1 cellular context compared by ENCODE assay signal in genomic region chr5:66710557-66710956, GRCh38.
TF ChIP-seq lines count a peak whose summit lies in the region.

No MANE protein-coding gene starts in this region.

TF ChIP-seq in GM23338, 12 proteins besides CTCF, POLR2A, EP300 and RAD21 (continued from another document):
- TF ChIP-seq, protein P1, sequence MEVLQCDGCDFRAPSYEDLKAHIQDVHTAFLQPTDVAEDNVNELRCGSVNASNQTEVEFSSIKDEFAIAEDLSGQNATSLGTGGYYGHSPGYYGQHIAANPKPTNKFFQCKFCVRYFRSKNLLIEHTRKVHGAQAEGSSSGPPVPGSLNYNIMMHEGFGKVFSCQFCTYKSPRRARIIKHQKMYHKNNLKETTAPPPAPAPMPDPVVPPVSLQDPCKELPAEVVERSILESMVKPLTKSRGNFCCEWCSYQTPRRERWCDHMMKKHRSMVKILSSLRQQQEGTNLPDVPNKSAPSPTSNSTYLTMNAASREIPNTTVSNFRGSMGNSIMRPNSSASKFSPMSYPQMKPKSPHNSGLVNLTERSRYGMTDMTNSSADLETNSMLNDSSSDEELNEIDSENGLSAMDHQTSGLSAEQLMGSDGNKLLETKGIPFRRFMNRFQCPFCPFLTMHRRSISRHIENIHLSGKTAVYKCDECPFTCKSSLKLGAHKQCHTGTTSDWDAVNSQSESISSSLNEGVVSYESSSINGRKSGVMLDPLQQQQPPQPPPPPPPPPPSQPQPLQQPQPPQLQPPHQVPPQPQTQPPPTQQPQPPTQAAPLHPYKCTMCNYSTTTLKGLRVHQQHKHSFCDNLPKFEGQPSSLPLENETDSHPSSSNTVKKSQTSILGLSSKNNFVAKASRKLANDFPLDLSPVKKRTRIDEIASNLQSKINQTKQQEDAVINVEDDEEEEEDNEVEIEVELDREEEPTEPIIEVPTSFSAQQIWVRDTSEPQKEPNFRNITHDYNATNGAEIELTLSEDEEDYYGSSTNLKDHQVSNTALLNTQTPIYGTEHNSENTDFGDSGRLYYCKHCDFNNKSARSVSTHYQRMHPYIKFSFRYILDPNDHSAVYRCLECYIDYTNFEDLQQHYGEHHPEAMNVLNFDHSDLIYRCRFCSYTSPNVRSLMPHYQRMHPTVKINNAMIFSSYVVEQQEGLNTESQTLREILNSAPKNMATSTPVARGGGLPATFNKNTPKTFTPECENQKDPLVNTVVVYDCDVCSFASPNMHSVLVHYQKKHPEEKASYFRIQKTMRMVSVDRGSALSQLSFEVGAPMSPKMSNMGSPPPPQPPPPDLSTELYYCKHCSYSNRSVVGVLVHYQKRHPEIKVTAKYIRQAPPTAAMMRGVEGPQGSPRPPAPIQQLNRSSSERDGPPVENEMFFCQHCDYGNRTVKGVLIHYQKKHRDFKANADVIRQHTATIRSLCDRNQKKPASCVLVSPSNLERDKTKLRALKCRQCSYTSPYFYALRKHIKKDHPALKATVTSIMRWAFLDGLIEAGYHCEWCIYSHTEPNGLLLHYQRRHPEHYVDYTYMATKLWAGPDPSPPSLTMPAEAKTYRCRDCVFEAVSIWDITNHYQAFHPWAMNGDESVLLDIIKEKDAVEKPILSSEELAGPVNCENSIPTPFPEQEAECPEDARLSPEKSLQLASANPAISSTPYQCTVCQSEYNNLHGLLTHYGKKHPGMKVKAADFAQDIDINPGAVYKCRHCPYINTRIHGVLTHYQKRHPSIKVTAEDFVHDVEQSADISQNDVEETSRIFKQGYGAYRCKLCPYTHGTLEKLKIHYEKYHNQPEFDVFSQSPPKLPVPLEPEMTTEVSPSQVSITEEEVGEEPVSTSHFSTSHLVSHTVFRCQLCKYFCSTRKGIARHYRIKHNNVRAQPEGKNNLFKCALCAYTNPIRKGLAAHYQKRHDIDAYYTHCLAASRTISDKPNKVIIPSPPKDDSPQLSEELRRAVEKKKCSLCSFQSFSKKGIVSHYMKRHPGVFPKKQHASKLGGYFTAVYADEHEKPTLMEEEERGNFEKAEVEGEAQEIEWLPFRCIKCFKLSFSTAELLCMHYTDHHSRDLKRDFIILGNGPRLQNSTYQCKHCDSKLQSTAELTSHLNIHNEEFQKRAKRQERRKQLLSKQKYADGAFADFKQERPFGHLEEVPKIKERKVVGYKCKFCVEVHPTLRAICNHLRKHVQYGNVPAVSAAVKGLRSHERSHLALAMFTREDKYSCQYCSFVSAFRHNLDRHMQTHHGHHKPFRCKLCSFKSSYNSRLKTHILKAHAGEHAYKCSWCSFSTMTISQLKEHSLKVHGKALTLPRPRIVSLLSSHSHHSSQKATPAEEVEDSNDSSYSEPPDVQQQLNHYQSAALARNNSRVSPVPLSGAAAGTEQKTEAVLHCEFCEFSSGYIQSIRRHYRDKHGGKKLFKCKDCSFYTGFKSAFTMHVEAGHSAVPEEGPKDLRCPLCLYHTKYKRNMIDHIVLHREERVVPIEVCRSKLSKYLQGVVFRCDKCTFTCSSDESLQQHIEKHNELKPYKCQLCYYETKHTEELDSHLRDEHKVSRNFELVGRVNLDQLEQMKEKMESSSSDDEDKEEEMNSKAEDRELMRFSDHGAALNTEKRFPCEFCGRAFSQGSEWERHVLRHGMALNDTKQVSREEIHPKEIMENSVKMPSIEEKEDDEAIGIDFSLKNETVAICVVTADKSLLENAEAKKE (CRISPR knock-in tag; IDR thresholded peaks at IDR 0.05) = no peak
- no peak for TF ChIP-seq EZH2phosphoT487 (IDR thresholded peaks at IDR 0.05; ENCODE audit: unreplicated experiment)
- TF ChIP-seq ZNF331 (CRISPR knock-in tag; IDR thresholded peaks at IDR 0.05; ENCODE audit: low read depth) = no peak
